21 cellular contexts compared by ENCODE assay signal in genomic region chr6:140541288-140541687, GRCh38.
DNase-seq lines count a peak whose midpoint lies in the region; ATAC-seq and TF ChIP-seq lines count a peak whose summit lies in the region.
"Had no signal": no experiment of that assay in that cellular context is flagged by ENCODE, and none has a peak within 500 bp of the region (broad histone marks: within the 10 kb centered on the region; RNA-seq: fewer than 3 reads in every experiment).

No MANE protein-coding gene starts in this region.

- H3K4me3 ChIP-seq in Panc1 (ENCODE audit: low read depth in 2 of 2, low read length in 2 of 2), result no peak overlapping the region

- CTCF ChIA-PET in Panc1 (lab: Charles Lee), result no interaction called here
- CTCF ChIA-PET in T-cell (lab: Charles Lee), result no interaction called here

- H3K9me3 ChIP-seq in Panc1 (ENCODE audit: control insufficient read depth, insufficient read depth, low read depth, low read length), result no peaks in the 10 kb centered on the region

- peaks cover 1% of the 10 kb centered on the region for H3K9me3 Mint-ChIP-seq in neural crest cell
- no peaks in the 10 kb centered on the region for H3K9me3 Mint-ChIP-seq in T-cell
- H3K9me3 Mint-ChIP-seq: activated naive CD4-positive, alpha-beta T cell treated with anti-CD3 and anti-CD28 coated beads, Interleukin-2, amount 50 U/mL, for 72 hours; activated T-cell treated with anti-CD3 and anti-CD28 coated beads, Interleukin-2, amount 50 U/mL, for 24 hours; CD8-positive, alpha-beta T cell had no signal

- H3K4me3 Mint-ChIP-seq in neural crest cell (peak overlapping the region; percentile 14), T-cell (no peak overlapping the region)
- H3K4me3 Mint-ChIP-seq: activated T-cell treated with anti-CD3 and anti-CD28 coated beads, Interleukin-2, amount 50 U/mL, for 24 hours; CD8-positive, alpha-beta T cell had no signal

- no peaks in the 10 kb centered on the region for H3K36me3 ChIP-seq in Panc1 (ENCODE audit: control insufficient read depth, insufficient read depth, low read length)

- H3K4me1 Mint-ChIP-seq in neural crest cell (peaks cover 44% of the 10 kb centered on the region), T-cell (no peaks in the 10 kb centered on the region)

- peaks cover 1% of the 10 kb centered on the region for H3K36me3 Mint-ChIP-seq in neural crest cell (ENCODE audit: low read depth)
- no peaks in the 10 kb centered on the region for H3K36me3 Mint-ChIP-seq in T-cell
- H3K36me3 Mint-ChIP-seq: activated naive CD4-positive, alpha-beta T cell treated with anti-CD3 and anti-CD28 coated beads, Interleukin-2, amount 50 U/mL, for 72 hours; CD8-positive, alpha-beta T cell had no signal

- H3K27me3 Mint-ChIP-seq in neural crest cell (ENCODE audit: low read depth), result no peaks in the 10 kb centered on the region
- H3K27me3 Mint-ChIP-seq in T-cell, result peaks cover 0 to 2% of the 10 kb centered on the region in 2 donors

- in situ Hi-C loops in Panc1 (cut with HindIII; ENCODE audit: low pct_unique_long_range_greater_than_20kb, low sequenced_read_pairs), result no loop called here

- DNase-seq in EL (peak; percentile 63), Panc1 (ENCODE audit: low read depth, low spot score) (no peak), dedifferentiated amniotic fluid mesenchymal stem cell (ENCODE audit: extremely low spot score) (peak; percentile 42), neural crest cell (ENCODE audit: low read depth, low spot score) (no peak), CD1c-positive myeloid dendritic cell (ENCODE audit: extremely low spot score) (no peak), T-cell (no peak)
- DNase-seq in activated T-cell treated with anti-CD3 and anti-CD28 coated beads, Interleukin-2, amount 50 U/mL, for 1 hour, result no peak
- DNase-seq: activated CD4-positive, alpha-beta T cell treated with anti-CD3 and anti-CD28 coated beads, Interleukin-2, amount 50 U/mL, for 48 hours; activated T-cell treated with anti-CD3 and anti-CD28 coated beads, Interleukin-2, amount 50 U/mL, for 24 hours; CD8-positive, alpha-beta T cell; DND-41; hypothalamus; kidney glomerular epithelial cell; midbrain; NCI-H1092; NCI-H774; right cardiac atrium; T-helper 1 cell had no signal

- H3K27ac Mint-ChIP-seq in neural crest cell (ENCODE audit: unreplicated experiment) (no peak overlapping the region), T-cell (no peak overlapping the region)
- H3K27ac Mint-ChIP-seq: activated naive CD4-positive, alpha-beta T cell treated with anti-CD3 and anti-CD28 coated beads, Interleukin-2, amount 50 U/mL, for 72 hours; activated T-cell treated with anti-CD3 and anti-CD28 coated beads, Interleukin-2, amount 50 U/mL, for 24 hours; CD8-positive, alpha-beta T cell had no signal

- TF ChIP-seq CTCF in Panc1 (IDR thresholded peaks at IDR 0.05) (no peak), neural crest cell (conservative IDR thresholded peaks at IDR 0.05) (no peak)

- no peak for ATAC-seq in Panc1
- no peak for ATAC-seq in T-cell (replicated peaks in 1 of 4)
- ATAC-seq in GM18498 (IDR thresholded peaks at IDR 0.05; ENCODE audit: unreplicated experiment), result no peak
- ATAC-seq: activated naive CD4-positive, alpha-beta T cell treated with anti-CD3 and anti-CD28 coated beads, Interleukin-2, amount 50 U/mL, for 72 hours; CD8-positive, alpha-beta T cell; right cardiac atrium had no signal

- intact Hi-C loops in Panc1 (cut with micrococcal nuclease; ENCODE audit: unreplicated experiment), result no loop called here

- peak overlapping the region; percentile 72; the same call in 1 of the 2 replicates for H3K27ac ChIP-seq in Panc1 (ENCODE audit: low read length)
- H3K27ac ChIP-seq: VCaP had no signal

- BruUV-seq in Panc1 (replicated peaks; lab: Mats Ljungman, UMichigan), result no TSS peak

- POLR2A ChIA-PET in Panc1 (lab: Charles Lee), result no interaction called here
- POLR2A ChIA-PET in T-cell (lab: Charles Lee), result no interaction called here

- H3K4me1 ChIP-seq in Panc1 (ENCODE audit: control insufficient read depth, insufficient read depth, low read length), result peaks cover 24% of the 10 kb centered on the region; the same call in 1 of the 2 replicates

- no peaks in the 10 kb centered on the region for H3K27me3 ChIP-seq in Panc1 (ENCODE audit: control insufficient read depth, insufficient read depth, low read length)

Comparison
In these comparisons a context has a peak if more than half of its experiments do, and no peak if none do; other contexts are left out.
1. DNase-seq: peak in EL (single experiment) and dedifferentiated amniotic fluid mesenchymal stem cell (single experiment); none in Panc1 (single experiment), neural crest cell (single experiment), activated T-cell treated with anti-CD3 and anti-CD28 coated beads, Interleukin-2, amount 50 U/mL, for 1 hour (single experiment), CD1c-positive myeloid dendritic cell (single experiment) and T-cell (0 of 34).